In genomic region chr3:116702370-116702769, GRCh38 we compare ENCODE assay signal across 34 cellular contexts. TPM values are rescaled to one million over a fixed set of nuclear protein-coding genes. Genes with fewer than 3 reads are reported as not detected.
"Had no signal": no experiment of that assay in that cellular context is flagged by ENCODE, and none has a peak within 500 bp of the region (broad histone marks: within the 10 kb centered on the region; RNA-seq: fewer than 3 reads in every experiment).

No MANE protein-coding gene starts in this region.

- H3K27ac Mint-ChIP-seq: naive thymus-derived CD4-positive, alpha-beta T cell; natural killer cell; nephron; stimulated activated memory B cell treated with anti-CD40 and anti-IgM and Interleukin-4, amounts not matched to agents 10 μg/mL and 1 μg/mL and 100 μg/mL, for 72 hours; stimulated activated naive CD8-positive, alpha-beta T cell treated with anti-CD3 and anti-CD28 coated beads, Interleukin-15, amount 100 ng/mL, for 72 hours had no signal

- H3K27me3 Mint-ChIP-seq: naive thymus-derived CD4-positive, alpha-beta T cell; stimulated activated memory B cell treated with anti-CD40 and anti-IgM and Interleukin-4, amounts not matched to agents 10 μg/mL and 1 μg/mL and 100 μg/mL, for 72 hours; stimulated activated naive CD8-positive, alpha-beta T cell treated with anti-CD3 and anti-CD28 coated beads, Interleukin-15, amount 100 ng/mL, for 72 hours had no signal

- DNase-seq: naive thymus-derived CD4-positive, alpha-beta T cell; natural killer cell; nucleus accumbens; pancreas; psoas muscle; right cardiac atrium; right lobe of liver; spleen; stimulated activated CD4-positive, alpha-beta T cell treated with anti-CD3 and anti-CD28 coated beads, Interleukin-12 subunit alpha, Interleukin-12 subunit beta, amount 100 ng/mL, for 4 hours; stimulated activated CD4-positive, alpha-beta T cell treated with anti-CD3 and anti-CD28 coated beads, Interleukin-1b, Interleukin-23, amount 100 ng/mL, for 48 hours; stimulated activated CD4-positive, alpha-beta T cell treated with anti-CD3 and anti-CD28 coated beads, Interleukin-4, amount 100 ng/mL, for 1 hour; stimulated activated CD4-positive, alpha-beta T cell treated with anti-CD3 and anti-CD28 coated beads, Interleukin-4, amount 100 ng/mL, for 4 hours; stimulated activated CD8-positive, alpha-beta memory T cell treated with anti-CD3 and anti-CD28 coated beads, Interleukin-4, amount 100 ng/mL, for 48 hours; stimulated activated naive CD4-positive, alpha-beta T cell; stimulated activated naive CD8-positive, alpha-beta T cell treated with anti-CD3 and anti-CD28 coated beads, Interleukin-15, amount 100 ng/mL, for 72 hours; stimulated activated naive CD8-positive, alpha-beta T cell treated with anti-CD3 and anti-CD28 coated beads, Interleukin-15, Interleukin-2, amounts not matched to agents 100 U/mL and 50 U/mL, for 24 hours; thyroid gland; trophoblast cell; upper lobe of left lung had no signal

- H3K27me3 ChIP-seq: neutrophil, pancreas, right lobe of liver, spleen, thyroid gland, tibial nerve, upper lobe of left lung, vagina had no signal

- H3K4me2 ChIP-seq: smooth muscle cell had no signal

- ATAC-seq: naive thymus-derived CD4-positive, alpha-beta T cell; natural killer cell; psoas muscle; right cardiac atrium; right lobe of liver; stimulated activated memory B cell treated with anti-CD40 and anti-IgM and Interleukin-4, amounts not matched to agents 10 μg/mL and 1 μg/mL and 100 μg/mL, for 72 hours; stimulated activated naive CD8-positive, alpha-beta T cell treated with anti-CD3 and anti-CD28 coated beads, Interleukin-15, amount 100 ng/mL, for 72 hours; stimulated activated naive CD8-positive, alpha-beta T cell treated with anti-CD3 and anti-CD28 coated beads, Interleukin-15, Interleukin-2, amounts not matched to agents 100 U/mL and 50 U/mL, for 24 hours had no signal

- H3K4me3 ChIP-seq: pancreas, psoas muscle, right lobe of liver, skin epidermis, smooth muscle cell, spleen, thoracic aorta, thyroid gland, tibial nerve, upper lobe of left lung, vagina had no signal

- H3K4me1 Mint-ChIP-seq: naive thymus-derived CD4-positive, alpha-beta T cell; natural killer cell; nephron; stimulated activated memory B cell treated with anti-CD40 and anti-IgM and Interleukin-4, amounts not matched to agents 10 μg/mL and 1 μg/mL and 100 μg/mL, for 72 hours; stimulated activated naive CD8-positive, alpha-beta T cell treated with anti-CD3 and anti-CD28 coated beads, Interleukin-15, amount 100 ng/mL, for 72 hours had no signal

- H3K36me3 Mint-ChIP-seq: naive thymus-derived CD4-positive, alpha-beta T cell; natural killer cell; stimulated activated memory B cell treated with anti-CD40 and anti-IgM and Interleukin-4, amounts not matched to agents 10 μg/mL and 1 μg/mL and 100 μg/mL, for 72 hours had no signal

- H3K36me3 ChIP-seq: neutrophil, pancreas, right lobe of liver, spleen, thoracic aorta, thyroid gland, tibial nerve, upper lobe of left lung, vagina had no signal

- H3K9me3 ChIP-seq: neutrophil, pancreas, psoas muscle, right lobe of liver, thoracic aorta, thyroid gland, tibial nerve, upper lobe of left lung, vagina had no signal

- H3K4me3 Mint-ChIP-seq: naive thymus-derived CD4-positive, alpha-beta T cell; natural killer cell; nephron; neural crest cell; stimulated activated memory B cell treated with anti-CD40 and anti-IgM and Interleukin-4, amounts not matched to agents 10 μg/mL and 1 μg/mL and 100 μg/mL, for 72 hours; stimulated activated naive CD8-positive, alpha-beta T cell treated with anti-CD3 and anti-CD28 coated beads, Interleukin-15, amount 100 ng/mL, for 72 hours had no signal

- H3K9me3 Mint-ChIP-seq: nephron; neural crest cell; stimulated activated memory B cell treated with anti-CD40 and anti-IgM and Interleukin-4, amounts not matched to agents 10 μg/mL and 1 μg/mL and 100 μg/mL, for 72 hours had no signal

- H3K27ac ChIP-seq: neutrophil, pancreas, psoas muscle, right lobe of liver, skin epidermis, spleen, thoracic aorta, thyroid gland, tibial nerve, upper lobe of left lung, vagina had no signal

- H3K4me1 ChIP-seq: pancreas, psoas muscle, right lobe of liver, spleen, thyroid gland, tibial nerve, upper lobe of left lung, vagina had no signal

RNA-seq across cellular contexts. Expression of gene TUSC7, which starts 7.2 kb away (rescaled TPM):
- total RNA-seq: naive thymus-derived CD4-positive, alpha-beta T cell; natural killer cell; neural crest cell; omental fat pad; osteocyte; pancreas; posterior vena cava; psoas muscle; renal cortical epithelial cell; right cardiac atrium; right lobe of liver; smooth muscle cell; spleen; subcutaneous adipose tissue; thoracic aorta; thyroid gland; tibial nerve; upper lobe of left lung; ureter; vagina had no signal
- polyA plus RNA-seq: naive thymus-derived CD4-positive, alpha-beta T cell; pancreas; psoas muscle; right cardiac atrium; spleen had no signal
